8 cellular contexts compared by ENCODE assay signal in genomic region chr18:55779461-55779710, GRCh38.
DNase-seq lines count a peak whose midpoint lies in the region; ATAC-seq and TF ChIP-seq lines count a peak whose summit lies in the region.

No MANE protein-coding gene starts in this region.

- ATAC-seq in HG03097 (IDR thresholded peaks at IDR 0.05; ENCODE audit: low FRiP score, unreplicated experiment) (no peak), HG02870 (IDR thresholded peaks at IDR 0.05; ENCODE audit: unreplicated experiment) (no peak)

- intact Hi-C loops in breast epithelium (cut with DNase I; ENCODE audit: low total_unique reads), result no loop called here
- intact Hi-C loops in MCF 10A (cut with micrococcal nuclease), result no loop called here
- intact Hi-C loops in vagina (cut with DNase I), result no loop called here

- no peaks in the 10 kb centered on the region for H3K4me1 Mint-ChIP-seq in MCF 10A (ENCODE audit: insufficient read depth, unreplicated experiment)

- CTCF ChIA-PET in MCF 10A (lab: Yijun Ruan, JAX), result interaction anchor here (0.6 to 1.3 kb wide), 2 partner anchors 545 to 765 kb away, joined by 3 to 8 read pairs; no protein-coding TSS in a partner anchor

- no peak for TF ChIP-seq CTCF in breast epithelium (IDR thresholded peaks at IDR 0.05)
- no peak for TF ChIP-seq CTCF in MCF 10A (IDR thresholded peaks at IDR 0.05; ENCODE audit: unreplicated experiment)
- no peak for TF ChIP-seq CTCF in choroid plexus epithelial cell (conservative IDR thresholded peaks at IDR 0.05; ENCODE audit: low read depth, low read length)
- TF ChIP-seq CTCF in vagina (IDR thresholded peaks at IDR 0.05), result no peak

- no peaks in the 10 kb centered on the region for H3K9me3 Mint-ChIP-seq in MCF 10A (ENCODE audit: unreplicated experiment)

- H3K27ac ChIP-seq in breast epithelium (peak overlapping the region; percentile 49 to 60), mesodermal cell (ENCODE audit: low read depth, low read length, severe bottlenecking) (peak overlapping the region; percentile 1), vagina (peak overlapping the region; percentile 90)

- H3K27me3 ChIP-seq in breast epithelium, result peaks cover 0 to 25% of the 10 kb centered on the region in 2 donors
- no peaks in the 10 kb centered on the region for H3K27me3 ChIP-seq in vagina

- TF ChIP-seq POLR2A in breast epithelium (IDR thresholded peaks at IDR 0.05) (no peak), vagina (IDR thresholded peaks at IDR 0.05) (no peak)

- DNase-seq in breast epithelium (ENCODE audit: low spot score in 2 of 2) (no peak), MCF 10A (ENCODE audit: unreplicated experiment) (no peak), choroid plexus epithelial cell (ENCODE audit: low read depth) (no peak), vagina (ENCODE audit: extremely low spot score in 2 of 2) (no peak)
- no peak for DNase-seq in effector CD4-positive, alpha-beta T cell

- no peak overlapping the region for H3K4me3 Mint-ChIP-seq in MCF 10A (ENCODE audit: unreplicated experiment)

- BruUV-seq in MCF 10A (replicated peaks; lab: Mats Ljungman, UMichigan), result no TSS peak

- 0 to 7% methylated on average over 2 to 3 of the region's 8 CpGs for WGBS in mesodermal cell (ENCODE audit: insufficient coverage in 2 of 2), 2 experiments

- H3K4me1 ChIP-seq in breast epithelium (no peaks in the 10 kb centered on the region), mesodermal cell (ENCODE audit: control insufficient read depth, insufficient read depth, low read length, poor library complexity, severe bottlenecking) (peaks cover 23% of the 10 kb centered on the region), vagina (peaks cover 5% of the 10 kb centered on the region)

- H3K9me3 ChIP-seq in breast epithelium (no peaks in the 10 kb centered on the region), mesodermal cell (ENCODE audit: control insufficient read depth, low read length) (no peaks in the 10 kb centered on the region), vagina (no peaks in the 10 kb centered on the region)

- H3K36me3 ChIP-seq in breast epithelium (no peaks in the 10 kb centered on the region), mesodermal cell (ENCODE audit: control insufficient read depth, insufficient read depth, low read length) (no peaks in the 10 kb centered on the region), vagina (no peaks in the 10 kb centered on the region)

- H3K27ac Mint-ChIP-seq in MCF 10A (ENCODE audit: low read depth, unreplicated experiment), result no peak overlapping the region

- no peaks in the 10 kb centered on the region for H3K27me3 Mint-ChIP-seq in MCF 10A (ENCODE audit: insufficient read depth, unreplicated experiment)

- POLR2A ChIA-PET in MCF 10A (lab: Yijun Ruan, JAX), result interaction anchor here (0.7 kb wide), 1 partner anchor 137 kb away, joined by 3 read pairs; no protein-coding TSS in a partner anchor

- H3K4me3 ChIP-seq in breast epithelium, result peak overlapping the region; percentile 45 to 74 (median 54)
- H3K4me3 ChIP-seq in choroid plexus epithelial cell (ENCODE audit: low read depth, low read length), result peak overlapping the region; percentile 65
- peak overlapping the region; percentile 44 for H3K4me3 ChIP-seq in mesodermal cell (ENCODE audit: extremely low read depth, insufficient read depth, low read length, poor library complexity, severe bottlenecking)
- peak overlapping the region; percentile 61 to 71 for H3K4me3 ChIP-seq in vagina

- no peaks in the 10 kb centered on the region for H3K36me3 Mint-ChIP-seq in MCF 10A (ENCODE audit: insufficient read depth, unreplicated experiment)

Comparison
In these comparisons a context has a peak if more than half of its experiments do, and no peak if none do; other contexts are left out.
1. H3K27ac ChIP-seq: peak in every context shown above with its lines; median percentile 90 in vagina; 54 in breast epithelium; 1 in mesodermal cell.